22 cellular contexts compared by ENCODE assay signal in the genomic region with DNA sequence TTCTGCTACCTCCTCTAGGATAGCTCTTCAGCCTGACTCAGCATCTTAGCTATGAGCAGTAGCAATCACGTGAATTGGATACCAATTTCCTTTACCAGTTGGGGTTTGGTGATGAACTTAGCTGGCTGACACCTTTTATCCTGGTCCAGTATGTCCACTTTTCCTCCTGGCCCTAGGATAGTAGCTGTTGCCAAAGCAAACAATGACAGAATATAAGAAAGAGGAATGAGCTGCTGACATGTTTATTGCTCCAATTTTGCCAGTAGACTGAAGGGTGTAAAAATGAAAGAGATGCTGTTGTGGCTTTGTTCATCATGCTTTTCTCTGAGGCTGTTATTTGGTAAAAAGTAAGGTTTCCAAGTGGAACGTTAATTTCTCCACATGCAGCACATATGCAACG.
"Had no signal": no experiment of that assay in that cellular context is flagged by ENCODE, and none has a peak within 500 bp of the region (broad histone marks: within the 10 kb centered on the region; RNA-seq: fewer than 3 reads in every experiment).

No MANE protein-coding gene starts in this region.

- H3K4me3 ChIP-seq: body of pancreas, colonic mucosa, esophagus muscularis mucosa, skin epidermis had no signal

- H3K27me3 ChIP-seq: body of pancreas, colonic mucosa, esophagus muscularis mucosa, foreskin keratinocyte had no signal

- H3K36me3 Mint-ChIP-seq: activated naive CD4-positive, alpha-beta T cell treated with anti-CD3 and anti-CD28 coated beads, Interleukin-2, amount 50 U/mL, for 72 hours; natural killer cell treated with Interleukin-12 subunit alpha and Interleukin-12 subunit beta and Interleukin-15 and Interleukin-18, amount 100 ng/mL, for 72 hours; type B pancreatic cell had no signal

- H3K9me3 ChIP-seq: body of pancreas, colonic mucosa had no signal

- H3K27me3 Mint-ChIP-seq: activated CD4-positive, alpha-beta T cell treated with anti-CD3 and anti-CD28 coated beads, Interleukin-2, amount 10 ng/mL, durations not matched to agents 24 days and 14 days; type B pancreatic cell had no signal

- H3K27ac ChIP-seq: body of pancreas, colonic mucosa, esophagus muscularis mucosa, foreskin keratinocyte, skin epidermis had no signal

- DNase-seq: activated CD4-positive, alpha-beta T cell treated with anti-CD3 and anti-CD28 coated beads, Interleukin-2, amount 10 ng/mL, durations not matched to agents 24 days and 14 days; activated CD4-positive, CD25-positive, alpha-beta regulatory T cell; activated CD8-positive, alpha-beta memory T cell treated with anti-CD3 and anti-CD28 coated beads, Interleukin-2, amount 50 U/mL, for 4 hours; activated CD8-positive, alpha-beta T cell treated with anti-CD3 and anti-CD28 coated beads, Interleukin-2, amount 10 ng/mL, durations not matched to agents 7 days and 5 days; activated gamma-delta T cell; activated T-cell treated with anti-CD3 and anti-CD28 coated beads, Interleukin-2, amount 50 U/mL, for 48 hours; body of pancreas; central memory CD4-positive, alpha-beta T cell; colonic mucosa; foreskin keratinocyte; glutamatergic neuron; hypothalamus; mesenchymal stem cell; posterior cingulate gyrus; retina; stimulated activated naive CD8-positive, alpha-beta T cell treated with anti-CD3 and anti-CD28 coated beads, Interleukin-15, Interleukin-2, amounts not matched to agents 100 U/mL and 50 U/mL, for 24 hours; T-helper 2 cell had no signal

- H3K9me3 Mint-ChIP-seq: activated CD4-positive, alpha-beta T cell treated with anti-CD3 and anti-CD28 coated beads, Interleukin-2, amount 10 ng/mL, durations not matched to agents 24 days and 14 days had no signal

- ATAC-seq: activated CD8-positive, alpha-beta T cell treated with anti-CD3 and anti-CD28 coated beads, Interleukin-2, amount 10 ng/mL, durations not matched to agents 7 days and 5 days; activated naive CD4-positive, alpha-beta T cell treated with anti-CD3 and anti-CD28 coated beads, Interleukin-2, amount 50 U/mL, for 72 hours; body of pancreas; foreskin keratinocyte; natural killer cell treated with Interleukin-12 subunit alpha and Interleukin-12 subunit beta and Interleukin-15 and Interleukin-18, amount 100 ng/mL, for 72 hours; stimulated activated naive CD8-positive, alpha-beta T cell treated with anti-CD3 and anti-CD28 coated beads, Interleukin-15, Interleukin-2, amounts not matched to agents 100 U/mL and 50 U/mL, for 24 hours had no signal

- H3K4me1 ChIP-seq: body of pancreas, colonic mucosa, foreskin keratinocyte had no signal

- H3K4me3 Mint-ChIP-seq: activated CD4-positive, alpha-beta T cell treated with anti-CD3 and anti-CD28 coated beads, Interleukin-2, amount 10 ng/mL, durations not matched to agents 24 days and 14 days; activated CD8-positive, alpha-beta T cell treated with anti-CD3 and anti-CD28 coated beads, Interleukin-2, amount 10 ng/mL, durations not matched to agents 7 days and 5 days; natural killer cell treated with Interleukin-12 subunit alpha and Interleukin-12 subunit beta and Interleukin-15 and Interleukin-18, amount 100 ng/mL, for 72 hours; type B pancreatic cell had no signal

- H3K4me1 Mint-ChIP-seq: activated CD4-positive, alpha-beta T cell treated with anti-CD3 and anti-CD28 coated beads, Interleukin-2, amount 10 ng/mL, durations not matched to agents 24 days and 14 days had no signal

- H3K36me3 ChIP-seq: colonic mucosa, esophagus muscularis mucosa had no signal

- H3K27ac Mint-ChIP-seq: activated CD4-positive, alpha-beta T cell treated with anti-CD3 and anti-CD28 coated beads, Interleukin-2, amount 10 ng/mL, durations not matched to agents 24 days and 14 days; activated CD8-positive, alpha-beta T cell treated with anti-CD3 and anti-CD28 coated beads, Interleukin-2, amount 10 ng/mL, durations not matched to agents 7 days and 5 days; activated naive CD4-positive, alpha-beta T cell treated with anti-CD3 and anti-CD28 coated beads, Interleukin-2, amount 50 U/mL, for 72 hours; natural killer cell treated with Interleukin-12 subunit alpha and Interleukin-12 subunit beta and Interleukin-15 and Interleukin-18, amount 100 ng/mL, for 72 hours; type B pancreatic cell had no signal
